8 cellular contexts compared by ENCODE assay signal in genomic region chr1:37477198-37477931, GRCh38. TPM values are rescaled to one million over a fixed set of nuclear protein-coding genes. Genes with fewer than 3 reads are reported as not detected.
A peak's percentile ranks its signal among the peaks of the same experiment; 100 is the strongest.
DNase-seq lines count a peak whose midpoint lies in the region; ATAC-seq and TF ChIP-seq lines count a peak whose summit lies in the region.

No MANE protein-coding gene starts in this region.

- H3F3A ChIP-seq in OCI-LY1 (ENCODE audit: insufficient read depth, low read length) = peaks cover 7% of the 10 kb centered on the region; the same call in 1 of the 2 replicates

- WGBS in psoas muscle, 3 donors = 33 to 44% (median 38%) methylated on average over 10 of the region's 10 CpGs
- WGBS in aorta, 2 donors = 20% methylated on average over 10 of the region's 10 CpGs

- H3K4me1 Mint-ChIP-seq in HFFc6 (ENCODE audit: low read depth) = peaks cover 67% of the 10 kb centered on the region
- peaks cover 54% of the 10 kb centered on the region for H3K4me1 Mint-ChIP-seq in activated T-helper 1 cell treated with anti-CD3 and anti-CD28 coated beads, Interleukin-12 subunit alpha, Interleukin-12 subunit beta, Interleukin-2, Interleukin-4 antibody, amounts not matched to agents 30 ng/mL and 10 ng/mL and 1 ng/mL, durations not matched to agents 14 hours and 24 hours and 36 hours (ENCODE audit: low read depth)

- no peaks in the 10 kb centered on the region; the same call in none of the 2 replicates for H3K27me3 Mint-ChIP-seq in HFFc6 (ENCODE audit: insufficient read depth)
- peaks cover 2% of the 10 kb centered on the region for H3K27me3 Mint-ChIP-seq in activated T-helper 1 cell treated with anti-CD3 and anti-CD28 coated beads, Interleukin-12 subunit alpha, Interleukin-12 subunit beta, Interleukin-2, Interleukin-4 antibody, amounts not matched to agents 30 ng/mL and 10 ng/mL and 1 ng/mL, durations not matched to agents 14 hours and 24 hours and 36 hours (ENCODE audit: insufficient read depth)

- no peaks in the 10 kb centered on the region for H3K9me2 ChIP-seq in OCI-LY1 (ENCODE audit: low read depth, low read length)

- H4K20me1 ChIP-seq in OCI-LY1 (ENCODE audit: insufficient read depth, low read length) = no peaks in the 10 kb centered on the region

- H3K4me3 ChIP-seq in GM12875 (ENCODE audit: low read depth, low read length) (peak overlapping the region; percentile 63), OCI-LY1 (ENCODE audit: low read depth, low read length, poor library complexity, severe bottlenecking) (peak overlapping the region; percentile 97), psoas muscle (peak overlapping the region; percentile 72), aorta (ENCODE audit: low read length in 2 of 2) (no peak overlapping the region)

- H3K27ac Mint-ChIP-seq in HFFc6 = peak overlapping the region; percentile 100
- H3K27ac Mint-ChIP-seq in activated T-helper 1 cell treated with anti-CD3 and anti-CD28 coated beads, Interleukin-12 subunit alpha, Interleukin-12 subunit beta, Interleukin-2, Interleukin-4 antibody, amounts not matched to agents 30 ng/mL and 10 ng/mL and 1 ng/mL, durations not matched to agents 14 hours and 24 hours and 36 hours = peak overlapping the region; percentile 97

- H3K9ac ChIP-seq in OCI-LY1 (ENCODE audit: low read length) = peak overlapping the region; percentile 94

- H3K36me3 Mint-ChIP-seq in HFFc6 (ENCODE audit: low read depth) = peaks cover 24% of the 10 kb centered on the region
- H3K36me3 Mint-ChIP-seq in activated T-helper 1 cell treated with anti-CD3 and anti-CD28 coated beads, Interleukin-12 subunit alpha, Interleukin-12 subunit beta, Interleukin-2, Interleukin-4 antibody, amounts not matched to agents 30 ng/mL and 10 ng/mL and 1 ng/mL, durations not matched to agents 14 hours and 24 hours and 36 hours (ENCODE audit: low read depth) = peaks cover 65% of the 10 kb centered on the region

- H3K4me1 ChIP-seq in OCI-LY1 (ENCODE audit: insufficient read depth, low read length, severe bottlenecking) (peaks cover 62% of the 10 kb centered on the region), foreskin keratinocyte (peaks cover 6% of the 10 kb centered on the region), psoas muscle (peaks cover 65% of the 10 kb centered on the region), aorta (ENCODE audit: control insufficient read depth in 1 of 2, insufficient read depth in 2 of 2, low read length in 2 of 2) (peaks cover 0 to 2% of the 10 kb centered on the region in 2 donors)

- H3K79me2 ChIP-seq in OCI-LY1 (ENCODE audit: insufficient read depth, low read length) = peaks cover 8% of the 10 kb centered on the region; the same call in 1 of the 2 replicates

- H3K9me3 ChIP-seq in OCI-LY1 (ENCODE audit: low read length) (no peaks in the 10 kb centered on the region), psoas muscle (no peaks in the 10 kb centered on the region), aorta (ENCODE audit: control insufficient read depth, low read length) (no peaks in the 10 kb centered on the region)

- peak overlapping the region; percentile 89 for H3K4me2 ChIP-seq in OCI-LY1 (ENCODE audit: low read length)

- H3K36me3 ChIP-seq in OCI-LY1 (ENCODE audit: insufficient read depth, low read length) = peaks cover 53% of the 10 kb centered on the region
- H3K36me3 ChIP-seq in psoas muscle (ENCODE audit: insufficient read depth in 1 of 2, low read depth in 1 of 2) = peaks cover 3 to 66% of the 10 kb centered on the region in 2 donors
- peaks cover 0 to 7% of the 10 kb centered on the region in 2 donors for H3K36me3 ChIP-seq in aorta (ENCODE audit: control insufficient read depth in 1 of 2, insufficient read depth in 2 of 2, low read length in 1 of 2)

- TF ChIP-seq CTCF in GM12875 (IDR thresholded peaks at IDR 0.05; ENCODE audit: borderline replicate concordance, insufficient read depth, low read depth, low read length) (no peak), HFFc6 (IDR thresholded peaks at IDR 0.05) (no peak), OCI-LY1 (IDR thresholded peaks at IDR 0.05; ENCODE audit: low read length) (no peak), foreskin keratinocyte (conservative IDR thresholded peaks at IDR 0.05) (no peak), psoas muscle (IDR thresholded peaks at IDR 0.05) (no peak)

- H3K27me3 ChIP-seq in OCI-LY1 (ENCODE audit: insufficient read depth, low read length) (no peaks in the 10 kb centered on the region), foreskin keratinocyte (no peaks in the 10 kb centered on the region), psoas muscle (ENCODE audit: insufficient read depth in 3 of 3, low read length in 2 of 3) (no peaks in the 10 kb centered on the region), aorta (ENCODE audit: control insufficient read depth in 1 of 2, insufficient read depth in 2 of 2, low read length in 1 of 2) (no peaks in the 10 kb centered on the region)

- peak; percentile 45 for ATAC-seq in foreskin keratinocyte
- ATAC-seq in psoas muscle = no peak
- ATAC-seq in aorta (ENCODE audit: low FRiP score) = no peak

- no peaks in the 10 kb centered on the region for H3K9me3 Mint-ChIP-seq in HFFc6
- no peaks in the 10 kb centered on the region for H3K9me3 Mint-ChIP-seq in activated T-helper 1 cell treated with anti-CD3 and anti-CD28 coated beads, Interleukin-12 subunit alpha, Interleukin-12 subunit beta, Interleukin-2, Interleukin-4 antibody, amounts not matched to agents 30 ng/mL and 10 ng/mL and 1 ng/mL, durations not matched to agents 14 hours and 24 hours and 36 hours

- intact Hi-C loops in activated T-helper 1 cell treated with anti-CD3 and anti-CD28 coated beads, Interleukin-12 subunit alpha, Interleukin-12 subunit beta, Interleukin-2, Interleukin-4 antibody, amounts not matched to agents 30 ng/mL and 10 ng/mL and 1 ng/mL, durations not matched to agents 14 hours and 24 hours and 36 hours (cut with micrococcal nuclease) = loop anchor here (1.0 to 10.0 kb wide), 10 partner anchors 119 to 1595 kb away; partner anchors contain the start of genes AGO1, CDCA8, FHL3 and MTF1
- intact Hi-C loops in psoas muscle (cut with DNase I) = no loop called here
- intact Hi-C loops in aorta (cut with DNase I) = loop anchor here in 1 of 2 donors (10.0 kb wide), 2 partner anchors 77 to 517 kb away; partner anchors contain the start of genes DNALI1, SF3A3 and SNIP1

- DNase-seq in HFFc6 (no peak), foreskin keratinocyte (peak; percentile 84 to 89), psoas muscle (peak; percentile 33 to 59), aorta (peak in 1 of 2 donors; percentile 76), foreskin melanocyte (no peak)
- peak; percentile 82 for DNase-seq in activated T-helper 1 cell treated with anti-CD3 and anti-CD28 coated beads, Interleukin-12 subunit alpha, Interleukin-12 subunit beta, Interleukin-2, Interleukin-4 antibody, amounts not matched to agents 30 ng/mL and 10 ng/mL and 1 ng/mL, durations not matched to agents 14 hours and 24 hours and 36 hours (ENCODE audit: low spot score)

- H3K4me3 Mint-ChIP-seq in HFFc6 = peak overlapping the region; percentile 89
- H3K4me3 Mint-ChIP-seq in activated T-helper 1 cell treated with anti-CD3 and anti-CD28 coated beads, Interleukin-12 subunit alpha, Interleukin-12 subunit beta, Interleukin-2, Interleukin-4 antibody, amounts not matched to agents 30 ng/mL and 10 ng/mL and 1 ng/mL, durations not matched to agents 14 hours and 24 hours and 36 hours = peak overlapping the region; percentile 100

- peak overlapping the region; percentile 95 for H3K27ac ChIP-seq in OCI-LY1 (ENCODE audit: low read depth, low read length, poor library complexity, severe bottlenecking)
- peak overlapping the region; percentile 99 for H3K27ac ChIP-seq in foreskin keratinocyte
- peak overlapping the region; percentile 90 for H3K27ac ChIP-seq in psoas muscle
- H3K27ac ChIP-seq in aorta (ENCODE audit: low read depth in 1 of 2, low read length in 2 of 2) = peak overlapping the region; percentile 17 to 76

- H2AFZ ChIP-seq in OCI-LY1 (ENCODE audit: low read length) = no peak overlapping the region

RNA-seq across cellular contexts. Expression of gene ZC3H12A, which starts 3.0 kb away (rescaled TPM):
- 1 to 10 TPM; 5.6 to 7.0 (median 6.3) TPM for total RNA-seq in HFFc6 (2021; fragmentation: NEBNext Ultra II Directional; extraction: Animal tissue kit (Norgen Biotek cat#: 25700))
- total RNA-seq in activated T-helper 1 cell treated with anti-CD3 and anti-CD28 coated beads, Interleukin-12 subunit alpha, Interleukin-12 subunit beta, Interleukin-2, Interleukin-4 antibody, amounts not matched to agents 30 ng/mL and 10 ng/mL and 1 ng/mL, durations not matched to agents 14 hours and 24 hours and 36 hours = 40.4 and 44.0 TPM in 2 replicates
- 24.5 and 32.4 TPM in 2 replicates for total RNA-seq in foreskin keratinocyte
- polyA plus RNA-seq in foreskin keratinocyte = 19.9 and 23.0 TPM in 2 replicates
- 10 to 100 TPM in 3 of 4 donors, 1 to 10 TPM in 1; 1.9 to 30.2 (median 15.6) TPM for total RNA-seq in psoas muscle
- 10 to 100 TPM in 1 of 3 donors, 1 to 10 TPM in 2; 3.2 to 23.3 (median 3.7) TPM for polyA plus RNA-seq in psoas muscle
- 10 to 100 TPM in 1 of 2 donors, 1 to 10 TPM in 1; 9.0 to 26.5 TPM for total RNA-seq in aorta
- 10 to 100 TPM in 1 of 2 donors, 1 to 10 TPM in 1; 3.8 to 14.2 TPM for polyA plus RNA-seq in aorta

RNA-seq across cellular contexts. Expression of gene MEAF6, which starts 37.2 kb away (rescaled TPM):
- 10 to 100 TPM; 52.6 to 63.8 (median 56.9) TPM for total RNA-seq in HFFc6 (2021; fragmentation: NEBNext Ultra II Directional; extraction: Animal tissue kit (Norgen Biotek cat#: 25700))
- total RNA-seq in activated T-helper 1 cell treated with anti-CD3 and anti-CD28 coated beads, Interleukin-12 subunit alpha, Interleukin-12 subunit beta, Interleukin-2, Interleukin-4 antibody, amounts not matched to agents 30 ng/mL and 10 ng/mL and 1 ng/mL, durations not matched to agents 14 hours and 24 hours and 36 hours = 102 and 103 TPM in 2 replicates
- total RNA-seq in foreskin keratinocyte (43.8 and 48.6 TPM in 2 replicates), psoas muscle (10 to 100 TPM; 27.2 to 35.5 (median 33.0) TPM), aorta (10 to 100 TPM; 42.4 to 50.1 TPM)
- polyA plus RNA-seq in foreskin keratinocyte (36.7 and 41.3 TPM in 2 replicates), psoas muscle (100 to 1,000 TPM in 1 of 3 donors, 10 to 100 TPM in 2; 33.8 to 109 (median 43.1) TPM), aorta (10 to 100 TPM; 50.7 to 54.1 TPM)

Comparison
In these comparisons a context has a peak if more than half of its experiments do, and no peak if none do; other contexts are left out.
1. H3K4me3 ChIP-seq: peak in GM12875 (single experiment), OCI-LY1 (single experiment) and psoas muscle (single experiment); none in aorta (0 of 2).
2. DNase-seq: peak in activated T-helper 1 cell treated with anti-CD3 and anti-CD28 coated beads, Interleukin-12 subunit alpha, Interleukin-12 subunit beta, Interleukin-2, Interleukin-4 antibody, amounts not matched to agents 30 ng/mL and 10 ng/mL and 1 ng/mL, durations not matched to agents 14 hours and 24 hours and 36 hours (single experiment), foreskin keratinocyte (2 of 2) and psoas muscle (2 of 2); none in HFFc6 (single experiment) and foreskin melanocyte (single experiment).
3. H3K27ac ChIP-seq: peak in every context shown above with its lines; median percentile 99 in foreskin keratinocyte; 95 in OCI-LY1; 90 in psoas muscle; 46 in aorta.